Comparison of ENCODE assay signal across 18 cellular contexts in the genomic region with DNA sequence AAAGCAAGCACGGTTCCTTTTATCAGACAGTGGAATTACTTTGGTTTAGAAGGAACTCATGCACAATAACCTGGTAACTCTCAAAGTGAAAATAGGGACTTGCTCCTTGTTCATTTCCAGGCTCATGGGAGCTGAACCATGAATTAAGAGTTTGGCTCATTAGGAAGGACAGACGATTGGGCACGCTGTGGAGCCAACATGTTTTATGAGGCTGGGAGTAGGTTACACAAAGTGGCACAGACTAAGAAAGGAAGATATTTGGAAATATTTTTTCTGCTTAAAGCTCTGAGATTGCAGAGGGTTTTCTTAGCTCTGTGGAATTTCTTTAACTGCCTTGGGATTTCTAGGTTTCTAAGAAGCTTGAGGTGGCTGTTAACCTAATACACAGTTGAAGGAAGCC.
A peak's percentile ranks its signal among the peaks of the same experiment; 100 is the strongest.
DNase-seq lines count a peak whose midpoint lies in the region; ATAC-seq and TF ChIP-seq lines count a peak whose summit lies in the region.
"Had no signal": no experiment of that assay in that cellular context is flagged by ENCODE, and none has a peak within 500 bp of the region (broad histone marks: within the 10 kb centered on the region; RNA-seq: fewer than 3 reads in every experiment).

No MANE protein-coding gene starts in this region.

- intact Hi-C loops in ascending aorta (cut with DNase I) (no loop called here), tibial artery (cut with DNase I; ENCODE audit: low total_unique reads) (no loop called here), lower lobe of right lung (cut with DNase I) (no loop called here)

- H3K4me2 ChIP-seq in GM23338 = no peak overlapping the region

- TF ChIP-seq CTCF in GM23338 (conservative IDR thresholded peaks at IDR 0.05; ENCODE audit: low read depth in 2 of 2) = no peak
- no peak for TF ChIP-seq CTCF in ascending aorta (IDR thresholded peaks at IDR 0.05)
- TF ChIP-seq CTCF in nephron (IDR thresholded peaks at IDR 0.05; ENCODE audit: unreplicated experiment in 3 of 3) = no peak
- TF ChIP-seq CTCF in tibial artery (IDR thresholded peaks at IDR 0.05) = no peak
- TF ChIP-seq CTCF in Peyer's patch (IDR thresholded peaks at IDR 0.05) = no peak
- TF ChIP-seq CTCF in lower lobe of right lung (IDR thresholded peaks at IDR 0.05) = no peak

- H3K36me3 Mint-ChIP-seq in GM23338 (ENCODE audit: low read depth) (no peaks in the 10 kb centered on the region), nephron (ENCODE audit: low read depth) (no peaks in the 10 kb centered on the region)

- H3K9me3 ChIP-seq in ascending aorta (no peaks in the 10 kb centered on the region), tibial artery (no peaks in the 10 kb centered on the region), Peyer's patch (no peaks in the 10 kb centered on the region), lower lobe of right lung (no peaks in the 10 kb centered on the region)

- DNase-seq in GM23338 (ENCODE audit: low spot score) (no peak), ascending aorta (ENCODE audit: low spot score in 2 of 2) (no peak), tibial artery (no peak), Peyer's patch (no peak), lower lobe of right lung (no peak)
- DNase-seq: activated CD4-positive, alpha-beta T cell treated with anti-CD3 and anti-CD28 coated beads for 4 hours; activated naive CD4-positive, alpha-beta T cell treated with Interleukin-2 at 50 U/mL for 16 hours; activated T-cell treated with anti-CD3 and anti-CD28 coated beads, Interleukin-2, amount 50 U/mL, for 4 hours; amniotic stem cell; foreskin keratinocyte; islet precursor cell; KG1; NCI-H146; NCI-H524 treated with DMSO at 0.1 percent for 48 hours; nucleus accumbens; retina had no signal

- H3K79me2 ChIP-seq in GM23338 (replicated peaks; ENCODE audit: insufficient read depth) = no peaks in the 10 kb centered on the region

- H3K27ac Mint-ChIP-seq in GM23338 (no peak overlapping the region), nephron (peak overlapping the region; percentile 27 to 66 (median 42))

- no peak for ATAC-seq in GM23338
- ATAC-seq in GM21447 (IDR thresholded peaks at IDR 0.05; ENCODE audit: unreplicated experiment) = no peak
- ATAC-seq in lower lobe of right lung = no peak
- ATAC-seq: activated T-cell treated with anti-CD3 and anti-CD28 coated beads, Interleukin-2, amount 50 U/mL, for 4 hours; foreskin keratinocyte had no signal

- H3K4me1 ChIP-seq in GM23338 (ENCODE audit: insufficient read depth) (no peaks in the 10 kb centered on the region), ascending aorta (peaks cover 0 to 17% of the 10 kb centered on the region in 2 donors), tibial artery (peaks cover 0 to 32% (median 17%) of the 10 kb centered on the region in 4 donors), Peyer's patch (peaks cover 0 to 5% (median 2%) of the 10 kb centered on the region in 4 donors), lower lobe of right lung (peaks cover 28% of the 10 kb centered on the region)
- H3K4me1 ChIP-seq: foreskin keratinocyte had no signal

- no peaks in the 10 kb centered on the region for H3F3A ChIP-seq in GM23338 (replicated peaks; ENCODE audit: low read depth)

- no peak for TF ChIP-seq POLR2A in Peyer's patch (IDR thresholded peaks at IDR 0.05)

- H3K9me3 Mint-ChIP-seq in GM23338 = no peaks in the 10 kb centered on the region
- H3K9me3 Mint-ChIP-seq in nephron = no peaks in the 10 kb centered on the region
- H3K9me3 Mint-ChIP-seq: activated T-cell treated with anti-CD3 and anti-CD28 coated beads, Interleukin-2, amount 50 U/mL, for 4 hours had no signal

- no peak overlapping the region for H3K27ac ChIP-seq in GM23338 (ENCODE audit: low read depth)
- H3K27ac ChIP-seq in ascending aorta = peak overlapping the region; percentile 36 to 51
- H3K27ac ChIP-seq in tibial artery = peak overlapping the region; percentile 13 to 39
- H3K27ac ChIP-seq in Peyer's patch = no peak overlapping the region
- H3K27ac ChIP-seq in lower lobe of right lung = no peak overlapping the region
- H3K27ac ChIP-seq: foreskin keratinocyte had no signal

- H3K27me3 Mint-ChIP-seq in GM23338 (ENCODE audit: insufficient read depth, low read depth, poor library complexity) (no peaks in the 10 kb centered on the region), nephron (ENCODE audit: low read depth) (no peaks in the 10 kb centered on the region)

- no peak overlapping the region for H3K4me3 ChIP-seq in GM23338
- H3K4me3 ChIP-seq in ascending aorta = no peak overlapping the region
- H3K4me3 ChIP-seq in tibial artery = no peak overlapping the region
- no peak overlapping the region for H3K4me3 ChIP-seq in Peyer's patch
- no peak overlapping the region for H3K4me3 ChIP-seq in lower lobe of right lung

- H3K4me1 Mint-ChIP-seq in GM23338 (peaks cover 3% of the 10 kb centered on the region; the same call in 2 of the 3 replicates), nephron (peaks cover 37% of the 10 kb centered on the region)

- no peaks in the 10 kb centered on the region for H3K9me2 ChIP-seq in GM23338 (ENCODE audit: insufficient read depth)

- no peak overlapping the region for H3K4me3 Mint-ChIP-seq in GM23338
- H3K4me3 Mint-ChIP-seq in nephron = no peak overlapping the region
- H3K4me3 Mint-ChIP-seq: activated T-cell treated with anti-CD3 and anti-CD28 coated beads, Interleukin-2, amount 50 U/mL, for 4 hours had no signal

- H2AFZ ChIP-seq in GM23338 = peak overlapping the region; percentile 29; the same call in 1 of the 2 replicates

- H3K27me3 ChIP-seq in GM23338 (ENCODE audit: insufficient read depth) (no peaks in the 10 kb centered on the region), ascending aorta (no peaks in the 10 kb centered on the region), tibial artery (no peaks in the 10 kb centered on the region), Peyer's patch (no peaks in the 10 kb centered on the region), lower lobe of right lung (ENCODE audit: low read depth) (no peaks in the 10 kb centered on the region)

- H3K36me3 ChIP-seq in GM23338 (ENCODE audit: insufficient read depth) (no peaks in the 10 kb centered on the region), ascending aorta (no peaks in the 10 kb centered on the region), tibial artery (no peaks in the 10 kb centered on the region), Peyer's patch (no peaks in the 10 kb centered on the region), lower lobe of right lung (no peaks in the 10 kb centered on the region)

- H4K20me1 ChIP-seq in GM23338 (replicated peaks; ENCODE audit: insufficient read depth) = no peaks in the 10 kb centered on the region

TF ChIP-seq in GM23338, 12 proteins besides CTCF, POLR2A, EP300 and RAD21 (continues in another document):
- TF ChIP-seq ZNF331 (CRISPR knock-in tag; IDR thresholded peaks at IDR 0.05; ENCODE audit: low read depth) = no peak
- no peak for TF ChIP-seq CREB1 (CRISPR knock-in tag; IDR thresholded peaks at IDR 0.05; ENCODE audit: low read depth)
- TF ChIP-seq EZH2phosphoT487 (IDR thresholded peaks at IDR 0.05; ENCODE audit: unreplicated experiment) = no peak

Comparison
In these comparisons a context has a peak if more than half of its experiments do, and no peak if none do; other contexts are left out.
1. H3K27ac ChIP-seq: peak in ascending aorta (2 of 2) and tibial artery (2 of 2); none in GM23338 (single experiment), Peyer's patch (0 of 4) and lower lobe of right lung (single experiment).